Comparison of ENCODE assay signal across 2 cellular contexts in genomic region chr21:21898801-21899200, GRCh38.
A peak's percentile ranks its signal among the peaks of the same experiment; 100 is the strongest.
TF ChIP-seq lines count a peak whose summit lies in the region.

No MANE protein-coding gene starts in this region.

TF ChIP-seq in IMR-90, 13 proteins besides CTCF, POLR2A, EP300 and RAD21 (continued from another document):
- TF ChIP-seq USF2 (IDR thresholded peaks at IDR 0.05; ENCODE audit: low read depth, low read length) (no peak), FOS (IDR thresholded peaks at IDR 0.05; ENCODE audit: low read depth, low read length) (no peak), RFX5 (IDR thresholded peaks at IDR 0.05; ENCODE audit: low read depth, low read length) (no peak), RCOR1 (IDR thresholded peaks at IDR 0.05; ENCODE audit: insufficient replicate concordance, low read length) (no peak)

TF ChIP-seq in K562, 482 proteins besides CTCF, POLR2A, EP300 and RAD21 (continued from another document):
- TF ChIP-seq HBP1 (CRISPR knock-in tag; IDR thresholded peaks at IDR 0.05) (no peak), DACH1 (IDR thresholded peaks at IDR 0.05; ENCODE audit: partially characterized antibody) (peak; percentile 48), SMARCB1 (IDR thresholded peaks at IDR 0.05; ENCODE audit: insufficient read length, low read depth) (no peak)
